10 cellular contexts compared by ENCODE assay signal in genomic region chr2:239245872-239246701, GRCh38.
DNase-seq lines count a peak whose midpoint lies in the region; ATAC-seq and TF ChIP-seq lines count a peak whose summit lies in the region.
"Had no signal": no experiment of that assay in that cellular context is flagged by ENCODE, and none has a peak within 500 bp of the region (broad histone marks: within the 10 kb centered on the region; RNA-seq: fewer than 3 reads in every experiment).

No MANE protein-coding gene starts in this region.

- in situ Hi-C loops in mammary epithelial cell (cut with MboI; ENCODE audit: low sequenced_read_pairs in 2 of 2), result no loop called here

- DNase-seq in NCI-H2081 (lab: John Stamatoyannopoulos, UW) (peak; percentile 39 to 69), NCI-H2081 treated with DMSO at 0.1 percent for 48 hours (lab: John Stamatoyannopoulos, UW) (no peak), mammary epithelial cell (peak; percentile 63), right lobe of liver (peak in 2 of 3 donors; percentile 23 to 48), type B pancreatic cell (ENCODE audit: extremely low spot score, unreplicated experiment) (no peak), Ammon's horn (ENCODE audit: low spot score) (no peak), KG1 (lab: John Stamatoyannopoulos, UW) (no peak), NCI-H2227 (lab: John Stamatoyannopoulos, UW; ENCODE audit: unreplicated experiment) (no peak)

- CTCF ChIA-PET in mammary epithelial cell (lab: Charles Lee; ENCODE audit: low non-redundant PET), result no interaction called here

- peak; percentile 39 to 54 (median 44) for ATAC-seq in right lobe of liver
- ATAC-seq: A549 had no signal

- H3K27ac Mint-ChIP-seq in type B pancreatic cell, result peak overlapping the region; percentile 81

- H4K20me1 ChIP-seq in mammary epithelial cell (ENCODE audit: insufficient read depth, low read length), result no peaks in the 10 kb centered on the region

- dilution Hi-C loops in mammary epithelial cell (cut with HindIII; ENCODE audit: low sequenced_read_pairs), result no loop called here

- TSS peak; percentile 46 for BruUV-seq in mammary epithelial cell (replicated peaks; lab: Mats Ljungman, UMichigan)

- H3K27ac ChIP-seq in mammary epithelial cell (ENCODE audit: insufficient read depth, low read depth, low read length) (peak overlapping the region; percentile 76), right lobe of liver (no peak overlapping the region)
- H3K27ac ChIP-seq: A549 had no signal

- no peaks in the 10 kb centered on the region for H3K9me3 ChIP-seq in mammary epithelial cell (replicated peaks; ENCODE audit: insufficient read depth, low read length)
- no peaks in the 10 kb centered on the region for H3K9me3 ChIP-seq in right lobe of liver
- H3K9me3 ChIP-seq: A549 had no signal

- no peaks in the 10 kb centered on the region for H3K27me3 ChIP-seq in mammary epithelial cell (ENCODE audit: insufficient read depth, low read length)
- H3K27me3 ChIP-seq in right lobe of liver, result no peaks in the 10 kb centered on the region

- peaks cover 3% of the 10 kb centered on the region for H3K36me3 Mint-ChIP-seq in type B pancreatic cell

- no peak for TF ChIP-seq POLR2A in right lobe of liver (IDR thresholded peaks at IDR 0.05)

- peaks cover 23% of the 10 kb centered on the region for H3K4me1 ChIP-seq in mammary epithelial cell (ENCODE audit: insufficient read depth, low read length)
- H3K4me1 ChIP-seq in right lobe of liver, result peaks cover 0 to 8% (median 4%) of the 10 kb centered on the region in 4 donors
- H3K4me1 ChIP-seq: A549 had no signal

- H3K27me3 Mint-ChIP-seq in type B pancreatic cell, result no peaks in the 10 kb centered on the region

- H2AFZ ChIP-seq in mammary epithelial cell (ENCODE audit: low read depth, low read length), result peak overlapping the region; percentile 75

- H3K79me2 ChIP-seq in mammary epithelial cell (ENCODE audit: insufficient read depth, low read length), result peaks cover 19% of the 10 kb centered on the region

- TF ChIP-seq CTCF in mammary epithelial cell (conservative IDR thresholded peaks at IDR 0.05 in 1 of 2, IDR thresholded peaks at IDR 0.05 in 1 of 2; ENCODE audit: extremely low read depth in 1 of 2, insufficient read depth in 1 of 2, low read depth in 1 of 2, low read length in 2 of 2) (no peak), right lobe of liver (IDR thresholded peaks at IDR 0.05) (no peak), type B pancreatic cell (conservative IDR thresholded peaks at IDR 0.05) (no peak)

- peak overlapping the region; percentile 52 for H3K9ac ChIP-seq in mammary epithelial cell (ENCODE audit: insufficient read depth, low read length)

- no peaks in the 10 kb centered on the region for H3K36me3 ChIP-seq in mammary epithelial cell (ENCODE audit: insufficient read depth, low read length)
- no peaks in the 10 kb centered on the region for H3K36me3 ChIP-seq in right lobe of liver

- H3K4me3 Mint-ChIP-seq in type B pancreatic cell, result peak overlapping the region; percentile 51

- H3K4me3 ChIP-seq in mammary epithelial cell (replicated peaks in 1 of 3; ENCODE audit: insufficient read depth in 1 of 3, low read depth in 2 of 3, low read length in 3 of 3) (peak overlapping the region; percentile 21 to 51 (median 45)), right lobe of liver (no peak overlapping the region)
- H3K4me3 ChIP-seq: A549, SK-N-MC had no signal

- intact Hi-C loops in mammary epithelial cell (cut with micrococcal nuclease), result loop anchor here (2.0 kb wide), 1 partner anchor 45 kb away; no protein-coding TSS in a partner anchor
- intact Hi-C loops in right lobe of liver (cut with DNase I), result no loop called here

- 11% methylated on average over 19 of the region's 40 CpGs for whole genome bisulfite sequencing in mammary epithelial cell (ENCODE audit: low coverage, missing lambda C conversion rate)
- WGBS in right lobe of liver (ENCODE audit: insufficient coverage, low coverage, low lambda C conversion rate, missing lambda C conversion rate), result 83% methylated on average over 12 of the region's 40 CpGs

- peak overlapping the region; percentile 91 for H3K4me2 ChIP-seq in mammary epithelial cell (ENCODE audit: insufficient read depth, low read depth, low read length)
- H3K4me2 ChIP-seq: A549 had no signal

- H3K4me1 Mint-ChIP-seq in type B pancreatic cell (ENCODE audit: unreplicated experiment), result peaks cover 43% of the 10 kb centered on the region

- H3K9me3 Mint-ChIP-seq in type B pancreatic cell, result no peaks in the 10 kb centered on the region

Comparison
In these comparisons a context has a peak if more than half of its experiments do, and no peak if none do; other contexts are left out.
1. DNase-seq: peak in NCI-H2081 (2 of 2), mammary epithelial cell (single experiment) and right lobe of liver (2 of 3); none in NCI-H2081 treated with DMSO at 0.1 percent for 48 hours (single experiment), type B pancreatic cell (single experiment), Ammon's horn (single experiment), KG1 (single experiment) and NCI-H2227 (single experiment).
2. H3K4me3 ChIP-seq: peak in mammary epithelial cell (3 of 3); none in right lobe of liver (0 of 3).